Comparison of ENCODE assay signal across 9 cellular contexts in the genomic region with DNA sequence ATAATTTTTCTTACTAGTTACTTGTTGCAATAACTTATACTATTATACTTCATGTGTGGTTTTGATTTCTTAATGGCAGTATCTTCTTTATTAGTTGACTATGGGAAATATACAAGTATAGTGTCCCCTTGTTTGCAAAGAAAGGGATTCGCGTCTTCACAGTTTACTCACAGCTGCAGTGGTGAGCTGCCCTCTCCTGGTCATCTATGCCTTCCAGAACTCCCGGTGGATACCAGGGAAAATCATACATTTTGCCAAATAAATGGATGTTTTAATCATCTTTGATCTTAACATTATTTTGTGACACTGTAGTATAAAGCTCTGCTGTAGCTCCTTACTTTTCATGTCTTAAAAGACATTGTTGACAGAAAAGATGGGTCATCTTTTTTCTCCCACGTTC.
DNase-seq lines count a peak whose midpoint lies in the region; ATAC-seq and TF ChIP-seq lines count a peak whose summit lies in the region.
"Had no signal": no experiment of that assay in that cellular context is flagged by ENCODE, and none has a peak within 500 bp of the region (broad histone marks: within the 10 kb centered on the region; RNA-seq: fewer than 3 reads in every experiment).

No MANE protein-coding gene starts in this region.

- H3K4me3 ChIP-seq in AG04449 (ENCODE audit: low read depth, low read length): no peak overlapping the region

- DNase-seq in AG04449 (ENCODE audit: low read depth, low spot score): no peak
- no peak for DNase-seq in GM20000 (ENCODE audit: low spot score)
- DNase-seq in iPS-NIHi7 (ENCODE audit: extremely low spot score): peak; percentile 30
- DNase-seq in NCI-H345 (lab: John Stamatoyannopoulos, UW): no peak
- no peak for DNase-seq in NCI-H1436 treated with DMSO at 0.1 percent for 48 hours (lab: John Stamatoyannopoulos, UW)
- no peak for DNase-seq in NCI-H2081 treated with DMSO at 0.1 percent for 48 hours (lab: John Stamatoyannopoulos, UW)
- DNase-seq: stimulated activated CD4-positive, alpha-beta T cell treated with anti-CD3 and anti-CD28 coated beads, Interleukin-2, amount 100 ng/mL, for 48 hours had no signal

- CTCF ChIA-PET in AG04449 (lab: Yijun Ruan, JAX): interaction anchor here (0.9 to 2.9 kb wide), 7 partner anchors 10 to 390 kb away, joined by 3 to 16 read pairs (median 5); no protein-coding TSS in a partner anchor

- POLR2A ChIA-PET in AG04449 (lab: Yijun Ruan, JAX): no interaction called here

- ATAC-seq in HG03108 (IDR thresholded peaks at IDR 0.05; ENCODE audit: unreplicated experiment): no peak

- H3K27ac ChIP-seq in VCaP: no peak overlapping the region

- TF ChIP-seq CTCF in AG04449 (IDR thresholded peaks at IDR 0.05; ENCODE audit: insufficient read depth, low read length, missing control alignments) (peak; percentile 47), GM20000 (IDR thresholded peaks at IDR 0.05; ENCODE audit: extremely low read depth, missing control alignments) (peak; percentile 6), VCaP (conservative IDR thresholded peaks at IDR 0.05) (peak; percentile 95)

Comparison
In these comparisons a context has a peak if more than half of its experiments do, and no peak if none do; other contexts are left out.
1. CTCF ChIP-seq: peak in every context shown above with its lines; median percentile 95 in VCaP; 47 in AG04449; 6 in GM20000.